12 cellular contexts compared by ENCODE assay signal in genomic region chr2:28021898-28022297, GRCh38.
"Had no signal": no experiment of that assay in that cellular context is flagged by ENCODE, and none has a peak within 500 bp of the region (broad histone marks: within the 10 kb centered on the region; RNA-seq: fewer than 3 reads in every experiment).

No MANE protein-coding gene starts in this region.

- H3K9me3 ChIP-seq: esophagus squamous epithelium had no signal

- ATAC-seq: effector memory CD8-positive, alpha-beta T cell; left cardiac atrium; natural killer cell treated with Interleukin-12 subunit alpha and Interleukin-12 subunit beta and Interleukin-15 and Interleukin-18, amount 100 ng/mL, for 72 hours had no signal

- DNase-seq: activated CD4-positive, alpha-beta T cell treated with anti-CD3 and anti-CD28 coated beads, Interleukin-2, amount 50 U/mL, for 4 hours; activated gamma-delta T cell; effector memory CD8-positive, alpha-beta T cell; esophagus squamous epithelium; left cardiac atrium; spleen; stimulated activated naive CD4-positive, alpha-beta T cell; T1000 had no signal

- H3K4me3 ChIP-seq: cardiac muscle cell, esophagus squamous epithelium, lung, spleen had no signal

- H3K9me3 Mint-ChIP-seq: effector memory CD8-positive, alpha-beta T cell had no signal

- H3K4me3 Mint-ChIP-seq: activated naive CD8-positive, alpha-beta T cell; effector memory CD8-positive, alpha-beta T cell; natural killer cell treated with Interleukin-12 subunit alpha and Interleukin-12 subunit beta and Interleukin-15 and Interleukin-18, amount 100 ng/mL, for 72 hours had no signal

- H3K27me3 ChIP-seq: cardiac muscle cell, esophagus squamous epithelium, spleen had no signal

- H3K4me1 ChIP-seq: esophagus squamous epithelium, spleen had no signal

- H3K27ac ChIP-seq: cardiac muscle cell, esophagus squamous epithelium, spleen had no signal

- H3K27me3 Mint-ChIP-seq: activated naive CD8-positive, alpha-beta T cell; effector memory CD8-positive, alpha-beta T cell; natural killer cell treated with Interleukin-12 subunit alpha and Interleukin-12 subunit beta and Interleukin-15 and Interleukin-18, amount 100 ng/mL, for 72 hours had no signal

- H3K27ac Mint-ChIP-seq: activated naive CD8-positive, alpha-beta T cell; effector memory CD8-positive, alpha-beta T cell had no signal
